ENCODE assay signal across 14 cellular contexts in genomic region chr14:24591004-24591403, GRCh38. TPM values are rescaled to one million over a fixed set of nuclear protein-coding genes. Genes with fewer than 3 reads are reported as not detected.
"Had no signal": no experiment of that assay in that cellular context is flagged by ENCODE, and none has a peak within 500 bp of the region (broad histone marks: within the 10 kb centered on the region; RNA-seq: fewer than 3 reads in every experiment).

No MANE protein-coding gene starts in this region.

RNA-seq across cellular contexts. Expression of gene CTSG, which starts 15.0 kb away (rescaled TPM):
- total RNA-seq: activated naive CD8-positive, alpha-beta T cell treated with anti-CD3 and anti-CD28 coated beads for 36 hours; activated naive CD8-positive, alpha-beta T cell treated with anti-CD3 and anti-CD28 coated beads, Interleukin-2, amount 10 ng/mL, durations not matched to agents 7 days and 5 days; activated T-cell treated with anti-CD3 and anti-CD28 coated beads, Interleukin-2, amount 50 U/mL, for 4 hours; activated T-cell treated with anti-CD3 and anti-CD28 coated beads, Interleukin-2, amount 50 U/mL, for 72 hours; activated T-helper 1 cell treated with anti-CD3 and anti-CD28 coated beads, Interleukin-12 subunit alpha, Interleukin-12 subunit beta, Interleukin-2, Interleukin-4 antibody, amounts not matched to agents 30 ng/mL and 10 ng/mL and 1 ng/mL, durations not matched to agents 14 hours and 24 hours and 36 hours; activated T-helper 17 cell treated with anti-CD3 and anti-CD28 coated beads, Interleukin-2, amount 50 U/mL, for 72 hours; activated T-helper 2 cell treated with anti-CD3 and anti-CD28 coated beads, Interferon-gamma antibody, Interleukin-2, Interleukin-4, amounts not matched to agents 10 μg/mL and 5 μg/mL and 100 μg/mL, durations not matched to agents 14 hours and 24 hours and 36 hours; ascending aorta; astrocyte; body of pancreas; bronchial epithelial cell; cardiac muscle cell; cerebellum; chondrocyte had no signal
- polyA plus RNA-seq: cardiac muscle cell had no signal

RNA-seq across cellular contexts. Expression of gene GZMH, which starts 18.5 kb away (rescaled TPM):
- total RNA-seq: astrocyte, body of pancreas, bronchial epithelial cell, cardiac muscle cell, cerebellum, chondrocyte had no signal
- polyA plus RNA-seq: cardiac muscle cell had no signal

RNA-seq across cellular contexts. Expression of gene GZMB, which starts 43.0 kb away (rescaled TPM):
- total RNA-seq: ascending aorta, astrocyte, body of pancreas, bronchial epithelial cell, cardiac muscle cell, cerebellum, chondrocyte had no signal
- polyA plus RNA-seq: cardiac muscle cell had no signal
